15 cellular contexts compared by ENCODE assay signal in the genomic region with DNA sequence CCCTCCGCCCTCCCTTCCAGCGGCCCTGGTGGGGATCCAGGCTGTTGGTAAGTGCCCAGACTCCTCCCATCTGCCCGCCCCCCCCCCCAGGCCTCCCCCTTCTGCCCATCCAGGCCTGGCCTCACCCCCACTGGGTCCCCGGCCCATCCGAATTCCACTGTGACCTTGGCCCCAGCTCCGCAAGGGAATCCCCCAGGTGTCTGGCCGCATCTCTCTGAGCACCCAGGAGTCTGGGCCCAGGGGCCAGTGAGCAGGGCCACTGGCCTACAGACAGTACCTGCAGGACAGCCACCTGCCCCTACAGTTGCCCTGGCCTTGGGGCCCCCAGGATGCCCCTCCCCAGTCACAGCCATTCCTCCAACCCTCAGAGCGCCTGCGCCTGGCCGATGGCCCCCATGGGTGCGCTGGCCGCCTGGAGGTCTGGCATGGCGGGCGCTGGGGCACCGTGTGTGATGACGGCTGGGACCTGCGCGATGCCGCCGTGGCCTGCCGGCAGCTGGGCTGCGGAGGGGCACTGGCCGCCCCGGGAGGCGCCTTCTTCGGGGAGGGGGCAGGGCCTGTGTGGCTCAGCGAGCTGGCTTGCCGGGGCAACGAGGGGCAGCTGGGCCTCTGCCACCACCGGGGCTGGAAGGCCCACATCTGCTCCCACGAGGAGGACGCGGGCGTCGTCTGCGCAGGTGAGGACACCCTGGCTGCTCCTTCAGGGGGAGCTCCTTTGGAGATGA. TPM values are rescaled to one million over a fixed set of nuclear protein-coding genes. Genes with fewer than 3 reads are reported as not detected.
DNase-seq lines count a peak whose midpoint lies in the region; ATAC-seq and TF ChIP-seq lines count a peak whose summit lies in the region.
"Had no signal": no experiment of that assay in that cellular context is flagged by ENCODE, and none has a peak within 500 bp of the region (broad histone marks: within the 10 kb centered on the region; RNA-seq: fewer than 3 reads in every experiment).

No MANE protein-coding gene starts in this region.

- H3K27ac ChIP-seq in thoracic aorta = peak overlapping the region in 1 of 2 donors; percentile 65
- H3K27ac ChIP-seq: psoas muscle had no signal

- H3K36me3 ChIP-seq in thoracic aorta = no peaks in the 10 kb centered on the region

- no peaks in the 10 kb centered on the region for H3K27me3 ChIP-seq in thoracic aorta (replicated peaks; ENCODE audit: insufficient read depth)

- no peak for TF ChIP-seq CTCF in GM10266 (IDR thresholded peaks at IDR 0.05; ENCODE audit: control insufficient read depth, insufficient read depth, low read depth, missing control alignments)
- TF ChIP-seq CTCF in thoracic aorta (IDR thresholded peaks at IDR 0.05) = no peak

- H3K9me3 ChIP-seq in thoracic aorta = no peaks in the 10 kb centered on the region
- H3K9me3 ChIP-seq: mucosa of descending colon, psoas muscle had no signal

- H3K4me1 ChIP-seq in thoracic aorta (ENCODE audit: control insufficient read depth in 1 of 2, low read depth in 2 of 2) = peaks cover 29 to 39% of the 10 kb centered on the region in 2 donors

- ATAC-seq in thoracic aorta (ENCODE audit: insufficient number of reproducible peaks, low FRiP score, low read depth) = no peak
- no peak for ATAC-seq in GM19023 (IDR thresholded peaks at IDR 0.05; ENCODE audit: unreplicated experiment)
- ATAC-seq: activated T-cell treated with anti-CD3 and anti-CD28 coated beads, Interleukin-2, amount 50 U/mL, for 4 hours; mucosa of descending colon; PC-3; psoas muscle; T-cell had no signal

- peak overlapping the region; percentile 63 for H3K4me3 ChIP-seq in thoracic aorta
- H3K4me3 ChIP-seq: mucosa of descending colon, psoas muscle had no signal

- DNase-seq in GM10266 (ENCODE audit: extremely low spot score) = peak; percentile 31
- DNase-seq in astrocyte of the hippocampus (ENCODE audit: low read depth, low spot score) = peak; percentile 49
- DNase-seq in iPS-NIHi11 (ENCODE audit: low spot score) = peak; percentile 63
- no peak for DNase-seq in thoracic aorta (ENCODE audit: low spot score)
- DNase-seq in NCI-H2227 (lab: John Stamatoyannopoulos, UW; ENCODE audit: unreplicated experiment) = no peak
- DNase-seq in NOMO-1 treated with DMSO at 0.1 percent for 48 hours (lab: John Stamatoyannopoulos, UW; ENCODE audit: unreplicated experiment) = no peak
- DNase-seq: activated CD4-positive, alpha-beta T cell treated with anti-CD3 and anti-CD28 coated beads for 48 hours; activated T-cell treated with anti-CD3 and anti-CD28 coated beads, Interleukin-2, amount 50 U/mL, for 4 hours; islet precursor cell; PC-3; psoas muscle; T-cell had no signal

RNA-seq across cellular contexts. Expression of gene SSC5D, which starts 0.9 kb away (rescaled TPM):
- 10 to 100 TPM in 1 of 2 donors, 1 to 10 TPM in 1; 4.3 to 58.3 TPM for total RNA-seq in thoracic aorta
- total RNA-seq: PC-3 had no signal

RNA-seq across cellular contexts. Expression of gene NAT14, which starts 4.2 kb away (rescaled TPM):
- 1 to 10 TPM; 3.4 to 3.8 TPM for total RNA-seq in thoracic aorta

RNA-seq across cellular contexts. Expression of gene ZNF628, which starts 12.7 kb away (rescaled TPM):
- total RNA-seq in thoracic aorta = 1 to 10 TPM; 3.5 to 7.2 TPM

RNA-seq across cellular contexts. Expression of gene C19orf85, which starts 24.6 kb away (rescaled TPM):
- total RNA-seq in thoracic aorta = not detected
- total RNA-seq: activated T-cell treated with anti-CD3 and anti-CD28 coated beads, Interleukin-2, amount 50 U/mL, for 4 hours; fibroblast of villous mesenchyme; mucosa of descending colon; PC-3; psoas muscle; T-cell had no signal

RNA-seq across cellular contexts. Expression of gene ISOC2, which starts 27.7 kb away (rescaled TPM):
- 10 to 100 TPM; 18.8 to 27.4 TPM for total RNA-seq in thoracic aorta

Comparison
In these comparisons a context has a peak if more than half of its experiments do, and no peak if none do; other contexts are left out.
1. DNase-seq: peak in GM10266 (single experiment), astrocyte of the hippocampus (single experiment) and iPS-NIHi11 (single experiment); none in thoracic aorta (single experiment), NCI-H2227 (single experiment) and NOMO-1 treated with DMSO at 0.1 percent for 48 hours (single experiment).